Comparison of ENCODE assay signal across 8 cellular contexts in genomic region chr2:43158259-43158880, GRCh38.
A peak's percentile ranks its signal among the peaks of the same experiment; 100 is the strongest.
DNase-seq lines count a peak whose midpoint lies in the region; ATAC-seq and TF ChIP-seq lines count a peak whose summit lies in the region.

No MANE protein-coding gene starts in this region.

- H3K9me3 ChIP-seq in KOPT-K1 (ENCODE audit: insufficient read depth, low read length, poor library complexity, severe bottlenecking), result no peaks in the 10 kb centered on the region
- H3K9me3 ChIP-seq in ovary, result no peaks in the 10 kb centered on the region

- DNase-seq in AG20443 (ENCODE audit: low spot score) (peak; percentile 79), fibroblast of peridontal ligament (ENCODE audit: extremely low read depth) (peak; percentile 54), ovary (peak; percentile 60 to 76 (median 70)), DMS79 treated with DMSO at 0.1 percent for 48 hours (lab: John Stamatoyannopoulos, UW) (no peak), NCI-H128 (lab: John Stamatoyannopoulos, UW; ENCODE audit: unreplicated experiment) (no peak)
- DNase-seq in activated CD8-positive, alpha-beta memory T cell treated with anti-CD3 and anti-CD28 coated beads for 24 hours, result peak; percentile 84

- ATAC-seq in GM21423 (IDR thresholded peaks at IDR 0.05; ENCODE audit: unreplicated experiment), result peak; percentile 14

- no peak overlapping the region for H3K4me3 ChIP-seq in ovary

- peaks cover 14% of the 10 kb centered on the region for H3K4me1 ChIP-seq in ovary (ENCODE audit: insufficient read depth)

- TF ChIP-seq POLR2A in ovary (IDR thresholded peaks at IDR 0.05), result no peak

- no peak for TF ChIP-seq EP300 in ovary (IDR thresholded peaks at IDR 0.05)

- TF ChIP-seq CTCF in ovary (IDR thresholded peaks at IDR 0.05), result no peak

- 39 to 49% (median 49%) methylated on average over 11 of the region's 11 CpGs for WGBS in ovary, 3 donors

- intact Hi-C loops in ovary (cut with DNase I), result no loop called here

- H3K27ac ChIP-seq in KOPT-K1 (ENCODE audit: low read depth, low read length, poor library complexity, severe bottlenecking), result peak overlapping the region; percentile 92
- H3K27ac ChIP-seq in ovary, result peak overlapping the region in 1 of 2 donors; percentile 75

- no peaks in the 10 kb centered on the region for H3K36me3 ChIP-seq in KOPT-K1 (ENCODE audit: insufficient read depth, low read length)
- H3K36me3 ChIP-seq in ovary, result no peaks in the 10 kb centered on the region

- H3K27me3 ChIP-seq in ovary, result no peaks in the 10 kb centered on the region

Comparison
In these comparisons a context has a peak if more than half of its experiments do, and no peak if none do; other contexts are left out.
1. DNase-seq: peak in AG20443 (single experiment), activated CD8-positive, alpha-beta memory T cell treated with anti-CD3 and anti-CD28 coated beads for 24 hours (single experiment), fibroblast of peridontal ligament (single experiment) and ovary (5 of 5); none in DMS79 treated with DMSO at 0.1 percent for 48 hours (single experiment) and NCI-H128 (single experiment).